8 cellular contexts compared by ENCODE assay signal in genomic region chr3:124774305-124774673, GRCh38. TPM values are rescaled to one million over a fixed set of nuclear protein-coding genes. Genes with fewer than 3 reads are reported as not detected.
DNase-seq lines count a peak whose midpoint lies in the region; ATAC-seq, FAIRE-seq and TF ChIP-seq lines count a peak whose summit lies in the region.

No MANE protein-coding gene starts in this region.

- no peak for ATAC-seq in HG03565 (IDR thresholded peaks at IDR 0.05; ENCODE audit: unreplicated experiment)

- no peak overlapping the region for H2AFZ ChIP-seq in astrocyte (ENCODE audit: low read depth, low read length)

- no peaks in the 10 kb centered on the region for H3K27me3 Mint-ChIP-seq in astrocyte (ENCODE audit: low read depth, unreplicated experiment)
- no peaks in the 10 kb centered on the region for H3K27me3 Mint-ChIP-seq in Calu3 (ENCODE audit: unreplicated experiment)

- intact Hi-C loops in Calu3 (cut with micrococcal nuclease; ENCODE audit: unreplicated experiment), result no loop called here

- TF ChIP-seq CTCF in astrocyte (IDR thresholded peaks at IDR 0.05; ENCODE audit: insufficient read depth, low read depth, low read length), result no peak
- TF ChIP-seq CTCF in Calu3 (IDR thresholded peaks at IDR 0.05; ENCODE audit: unreplicated experiment), result no peak

- H3K4me1 Mint-ChIP-seq in astrocyte (ENCODE audit: low read depth, unreplicated experiment) (peaks cover 50% of the 10 kb centered on the region), Calu3 (ENCODE audit: low read depth, unreplicated experiment) (peaks cover 13% of the 10 kb centered on the region)

- H3K9ac ChIP-seq in astrocyte (ENCODE audit: low read length) (peak overlapping the region; percentile 44), stomach smooth muscle (ENCODE audit: low read length in 2 of 2) (no peak overlapping the region)

- peak overlapping the region; percentile 91 for H3K27ac Mint-ChIP-seq in astrocyte (ENCODE audit: unreplicated experiment)
- H3K27ac Mint-ChIP-seq in Calu3 (ENCODE audit: unreplicated experiment), result no peak overlapping the region

- H3K36me3 Mint-ChIP-seq in astrocyte (ENCODE audit: low read depth, unreplicated experiment), result peaks cover 23% of the 10 kb centered on the region
- H3K36me3 Mint-ChIP-seq in Calu3 (ENCODE audit: insufficient read depth, unreplicated experiment), result peaks cover 29% of the 10 kb centered on the region

- H3K9me3 ChIP-seq in astrocyte (ENCODE audit: insufficient read depth, low read depth, low read length) (no peaks in the 10 kb centered on the region), stomach smooth muscle (ENCODE audit: control insufficient read depth in 2 of 2, low read length in 2 of 2) (no peaks in the 10 kb centered on the region)

- peaks cover 33% of the 10 kb centered on the region for H3K4me1 ChIP-seq in astrocyte (ENCODE audit: insufficient read depth, low read length)
- H3K4me1 ChIP-seq in stomach smooth muscle (ENCODE audit: control insufficient read depth, insufficient read depth, low read length), result peaks cover 61% of the 10 kb centered on the region

- peaks cover 11% of the 10 kb centered on the region for H3K79me2 ChIP-seq in astrocyte (ENCODE audit: insufficient read depth, low read length)

- H3K9me3 Mint-ChIP-seq in astrocyte (ENCODE audit: unreplicated experiment), result no peaks in the 10 kb centered on the region
- H3K9me3 Mint-ChIP-seq in Calu3 (ENCODE audit: low read depth, unreplicated experiment), result no peaks in the 10 kb centered on the region

- peaks cover 4% of the 10 kb centered on the region for H4K20me1 ChIP-seq in astrocyte (ENCODE audit: insufficient read depth, low read length)

- BruUV-seq in Calu3 (replicated peaks; lab: Mats Ljungman, UMichigan), result no TSS peak

- peak overlapping the region; percentile 64 for H3K4me2 ChIP-seq in astrocyte (ENCODE audit: low read length)

- H3K27ac ChIP-seq in astrocyte (ENCODE audit: low read depth, low read length), result peak overlapping the region; percentile 52
- peak overlapping the region; percentile 11 for H3K27ac ChIP-seq in stomach smooth muscle (ENCODE audit: low read length)

- peak overlapping the region; percentile 11 for H3K4me3 ChIP-seq in astrocyte (ENCODE audit: insufficient read depth, low read depth, low read length)
- no peak overlapping the region for H3K4me3 ChIP-seq in stomach smooth muscle (ENCODE audit: low read length in 2 of 2)

- peaks cover 4% of the 10 kb centered on the region for H3K36me3 ChIP-seq in astrocyte (ENCODE audit: insufficient read depth, low read length)
- H3K36me3 ChIP-seq in stomach smooth muscle (ENCODE audit: control insufficient read depth in 2 of 2, insufficient read depth in 2 of 2, low read length in 2 of 2), result no peaks in the 10 kb centered on the region

- CTCF ChIA-PET in Calu3 (lab: Charles Lee), result no interaction called here

- no peaks in the 10 kb centered on the region for H3K27me3 ChIP-seq in astrocyte (ENCODE audit: insufficient read depth, low read length)
- no peaks in the 10 kb centered on the region for H3K27me3 ChIP-seq in stomach smooth muscle (ENCODE audit: control insufficient read depth in 1 of 2, insufficient read depth in 2 of 2, low read length in 2 of 2)

- no peak overlapping the region for H3K4me3 Mint-ChIP-seq in astrocyte (ENCODE audit: unreplicated experiment)
- no peak overlapping the region for H3K4me3 Mint-ChIP-seq in Calu3 (ENCODE audit: low read depth, unreplicated experiment)

- peak; percentile 98 for FAIRE-seq in astrocyte (lab: Jason Lieb, UNC)

- peak; percentile 85 for DNase-seq in HS-27A (ENCODE audit: low read depth)
- peak; percentile 78 for DNase-seq in astrocyte (ENCODE audit: low read depth)
- DNase-seq in iPS-NIHi7 (ENCODE audit: extremely low spot score), result peak; percentile 73
- DNase-seq in activated naive CD4-positive, alpha-beta T cell (lab: John Stamatoyannopoulos, UW), result no peak
- no peak for DNase-seq in stimulated activated CD4-positive, alpha-beta T cell treated with anti-CD3 and anti-CD28 coated beads, Interleukin-15, amount 100 ng/mL, for 24 hours
- no peak for DNase-seq in Calu3

RNA-seq across cellular contexts. Expression of gene UMPS, which starts 44.0 kb away (rescaled TPM):
- total RNA-seq in astrocyte (25.4 and 38.3 TPM in 2 replicates), Calu3 (2022) (62.1 and 73.0 TPM in 2 replicates)

Comparison
In these comparisons a context has a peak if more than half of its experiments do, and no peak if none do; other contexts are left out.
1. DNase-seq: peak in HS-27A (single experiment), astrocyte (single experiment) and iPS-NIHi7 (single experiment); none in activated naive CD4-positive, alpha-beta T cell (0 of 4), stimulated activated CD4-positive, alpha-beta T cell treated with anti-CD3 and anti-CD28 coated beads, Interleukin-15, amount 100 ng/mL, for 24 hours (single experiment) and Calu3 (single experiment).